Comparison of ENCODE assay signal across 8 cellular contexts in genomic region chr4:123390846-123391456, GRCh38. TPM values are rescaled to one million over a fixed set of nuclear protein-coding genes. Genes with fewer than 3 reads are reported as not detected.
DNase-seq lines count a peak whose midpoint lies in the region; ATAC-seq and TF ChIP-seq lines count a peak whose summit lies in the region.

No MANE protein-coding gene starts in this region.

- no peaks in the 10 kb centered on the region for H4K20me1 ChIP-seq in OCI-LY3 (ENCODE audit: insufficient read depth, low read length)

- H3K36me3 ChIP-seq in left ventricle myocardium inferior: no peaks in the 10 kb centered on the region
- no peaks in the 10 kb centered on the region for H3K36me3 ChIP-seq in OCI-LY3 (replicated peaks; ENCODE audit: low read depth, low read length)
- no peaks in the 10 kb centered on the region for H3K36me3 ChIP-seq in uterus

- ATAC-seq in Right ventricle myocardium superior (ENCODE audit: poor library complexity): no peak

- no peak overlapping the region for H2AFZ ChIP-seq in OCI-LY3 (ENCODE audit: low read depth, low read length)

- H3K9ac ChIP-seq in OCI-LY3 (ENCODE audit: low read length): no peak overlapping the region

- H3K27me3 ChIP-seq in left ventricle myocardium inferior (ENCODE audit: low read depth): no peaks in the 10 kb centered on the region
- peaks cover 17% of the 10 kb centered on the region for H3K27me3 ChIP-seq in OCI-LY3 (ENCODE audit: low read depth, low read length)
- H3K27me3 ChIP-seq in uterus: no peaks in the 10 kb centered on the region

- TF ChIP-seq CTCF in left ventricle myocardium inferior (IDR thresholded peaks at IDR 0.05; ENCODE audit: borderline replicate concordance) (peak; percentile 64), OCI-LY3 (IDR thresholded peaks at IDR 0.05; ENCODE audit: low read depth, low read length) (peak; percentile 73), uterus (IDR thresholded peaks at IDR 0.05) (peak; percentile 31 to 49 (median 40))

- no peaks in the 10 kb centered on the region for H3K79me2 ChIP-seq in OCI-LY3 (ENCODE audit: low read length)

- no peak overlapping the region for H3K4me3 ChIP-seq in left ventricle myocardium inferior
- H3K4me3 ChIP-seq in OCI-LY3 (ENCODE audit: low read length): no peak overlapping the region
- H3K4me3 ChIP-seq in uterus: no peak overlapping the region

- no peak overlapping the region for H3K27ac ChIP-seq in left ventricle myocardium inferior (replicated peaks)
- no peak overlapping the region for H3K27ac ChIP-seq in OCI-LY3 (ENCODE audit: low read length)
- H3K27ac ChIP-seq in uterus: no peak overlapping the region

- no peak overlapping the region for H3K4me2 ChIP-seq in OCI-LY3 (ENCODE audit: low read length)

- H3K9me3 ChIP-seq in left ventricle myocardium inferior (replicated peaks) (no peaks in the 10 kb centered on the region), OCI-LY3 (ENCODE audit: insufficient read depth, low read length) (no peaks in the 10 kb centered on the region), uterus (no peaks in the 10 kb centered on the region)

- TF ChIP-seq POLR2A in uterus (IDR thresholded peaks at IDR 0.05): no peak

- peaks cover 21% of the 10 kb centered on the region for H3K4me1 ChIP-seq in left ventricle myocardium inferior
- no peaks in the 10 kb centered on the region for H3K4me1 ChIP-seq in OCI-LY3 (ENCODE audit: low read length)
- no peaks in the 10 kb centered on the region for H3K4me1 ChIP-seq in uterus

- DNase-seq in left ventricle myocardium inferior: no peak
- DNase-seq in Right ventricle myocardium superior: no peak
- peak; percentile 55 for DNase-seq in fibroblast of peridontal ligament (ENCODE audit: extremely low read depth)
- no peak for DNase-seq in uterus
- DNase-seq in epidermal melanocyte (ENCODE audit: insufficient read length, low spot score): no peak
- no peak for DNase-seq in posterior vena cava (ENCODE audit: low spot score)
- no peak for DNase-seq in iPS-NIHi7 (ENCODE audit: extremely low spot score)

- intact Hi-C loops in left ventricle myocardium inferior (cut with micrococcal nuclease) (loop anchor here (10.0 kb wide), 1 partner anchor 266 kb away; no protein-coding TSS in a partner anchor), Right ventricle myocardium superior (cut with DNase I) (loop anchor here (10.0 kb wide), 2 partner anchors 256 to 264 kb away; no protein-coding TSS in a partner anchor), uterus (cut with DNase I; ENCODE audit: low total_unique reads) (no loop called here), posterior vena cava (cut with DNase I) (loop anchor here in 1 of 2 donors (10.0 kb wide), 2 partner anchors 734 to 874 kb away; no protein-coding TSS in a partner anchor)

RNA-seq across cellular contexts. Expression of gene SPRY1, which starts 5.6 kb away (rescaled TPM):
- total RNA-seq in left ventricle myocardium inferior: 39.7 TPM
- total RNA-seq in Right ventricle myocardium superior: 37.3 TPM
- 100 to 1,000 TPM in 3 of 4 donors, 10 to 100 TPM in 1; 34.8 to 198 (median 170) TPM for total RNA-seq in uterus
- 100 to 1,000 TPM; 109 to 111 TPM for total RNA-seq in posterior vena cava
